In genomic region chr12:114860969-114861368, GRCh38 we compare ENCODE assay signal across 34 cellular contexts.
"Had no signal": no experiment of that assay in that cellular context is flagged by ENCODE, and none has a peak within 500 bp of the region (broad histone marks: within the 10 kb centered on the region; RNA-seq: fewer than 3 reads in every experiment).

No MANE protein-coding gene starts in this region.

- DNase-seq: Karpas-422, Kasumi-1, MG63, MM.1S, MV-4-11, NCI-H1048, NCI-H1092, NCI-H1092 treated with DMSO at 0.1 percent for 48 hours, NCI-H1105, NCI-H1105 treated with DMSO at 0.1 percent for 48 hours, NCI-H1417, NCI-H1417 treated with DMSO at 0.1 percent for 48 hours, NCI-H1436, NCI-H1436 treated with DMSO at 0.1 percent for 48 hours, NCI-H146, NCI-H1694, NCI-H1694 treated with DMSO at 0.1 percent for 48 hours, NCI-H187, NCI-H187 treated with DMSO at 0.1 percent for 48 hours, NCI-H1930, NCI-H2029, NCI-H2029 treated with DMSO at 0.1 percent for 48 hours, NCI-H2081, NCI-H2081 treated with DMSO at 0.1 percent for 48 hours, NCI-H2107, NCI-H2171, NCI-H2171 treated with DMSO at 0.1 percent for 48 hours, NCI-H2227 treated with DMSO at 0.1 percent for 48 hours, NCI-H226, NCI-H345, NCI-H446, NCI-H446 treated with DMSO at 0.1 percent for 48 hours, NCI-H510A, NCI-H510A treated with DMSO at 0.1 percent for 48 hours had no signal

- H3K27me3 ChIP-seq: MG63 had no signal

- H3K9me3 ChIP-seq: MG63 had no signal

- H3K36me3 ChIP-seq: MG63 had no signal

- H3K4me3 ChIP-seq: MG63 had no signal
